ENCODE assay signal across 8 cellular contexts in genomic region chr1:8423702-8424538, GRCh38.
DNase-seq lines count a peak whose midpoint lies in the region; ATAC-seq and TF ChIP-seq lines count a peak whose summit lies in the region.

No MANE protein-coding gene starts in this region.

- no peak for ATAC-seq in HG03439 (IDR thresholded peaks at IDR 0.05; ENCODE audit: unreplicated experiment)

- H3K27ac Mint-ChIP-seq in activated naive CD8-positive, alpha-beta T cell treated with anti-CD3 and anti-CD28 coated beads for 36 hours = peak overlapping the region; percentile 88

- H3K36me3 Mint-ChIP-seq in activated naive CD8-positive, alpha-beta T cell treated with anti-CD3 and anti-CD28 coated beads for 36 hours = peaks cover 18% of the 10 kb centered on the region

- peaks cover 5% of the 10 kb centered on the region for H3K9me3 Mint-ChIP-seq in activated naive CD8-positive, alpha-beta T cell treated with anti-CD3 and anti-CD28 coated beads for 36 hours

- peak in 2 of 4 experiments; percentile 27 for TF ChIP-seq CTCF in prostate gland (IDR thresholded peaks at IDR 0.05)

- peaks cover 22% of the 10 kb centered on the region for H3K4me1 ChIP-seq in prostate gland (replicated peaks)

- peaks cover 43% of the 10 kb centered on the region for H3K4me1 Mint-ChIP-seq in activated naive CD8-positive, alpha-beta T cell treated with anti-CD3 and anti-CD28 coated beads for 36 hours

- H3K9ac ChIP-seq in SK-N-MC (ENCODE audit: insufficient read length) = peak overlapping the region; percentile 75

- H3K4me3 Mint-ChIP-seq in activated naive CD8-positive, alpha-beta T cell treated with anti-CD3 and anti-CD28 coated beads for 36 hours = peak overlapping the region; percentile 84

- DNase-seq in DMS79 treated with DMSO at 0.1 percent for 48 hours (lab: John Stamatoyannopoulos, UW) = peak; percentile 75
- DNase-seq in HT1080 (ENCODE audit: low read depth) = peak; percentile 66
- no peak for DNase-seq in SK-N-MC (ENCODE audit: low read depth, low spot score)
- DNase-seq in activated naive CD8-positive, alpha-beta T cell treated with anti-CD3 and anti-CD28 coated beads for 36 hours = peak; percentile 78
- peak; percentile 79 for DNase-seq in cardiac septum (ENCODE audit: low spot score)
- no peak for DNase-seq in prostate gland (ENCODE audit: low spot score)
- DNase-seq in dedifferentiated amniotic fluid mesenchymal stem cell (ENCODE audit: extremely low spot score) = no peak

- intact Hi-C loops in cardiac septum (cut with DNase I) = loop anchor here (2.0 to 5.0 kb wide), 5 partner anchors 38 to 397 kb away; partner anchors contain the start of gene ERRFI1
- intact Hi-C loops in prostate gland (cut with DNase I) = loop anchor here (5.0 kb wide), 2 partner anchors 33 to 62 kb away; no protein-coding TSS in a partner anchor

- peak; percentile 11 for TF ChIP-seq POLR2A in prostate gland (IDR thresholded peaks at IDR 0.05)

- no peaks in the 10 kb centered on the region for H3K27me3 Mint-ChIP-seq in activated naive CD8-positive, alpha-beta T cell treated with anti-CD3 and anti-CD28 coated beads for 36 hours

- H3K27ac ChIP-seq in SK-N-MC = peak overlapping the region; percentile 75
- H3K27ac ChIP-seq in prostate gland = peak overlapping the region; percentile 93 to 98

- H3K9me3 ChIP-seq in SK-N-MC (ENCODE audit: low read depth, low read length) (no peaks in the 10 kb centered on the region), prostate gland (no peaks in the 10 kb centered on the region)

- H3K36me3 ChIP-seq in SK-N-MC (ENCODE audit: insufficient read depth, low read length) (peaks cover 4% of the 10 kb centered on the region; the same call in 1 of the 2 replicates), prostate gland (no peaks in the 10 kb centered on the region)

- no peaks in the 10 kb centered on the region for H3K27me3 ChIP-seq in prostate gland (replicated peaks; ENCODE audit: insufficient read depth)

- H3K4me3 ChIP-seq in SK-N-MC = peak overlapping the region; percentile 91
- peak overlapping the region; percentile 79 to 84 for H3K4me3 ChIP-seq in prostate gland

- under 1% methylated on average over 72 of the region's 78 CpGs for WGBS in prostate gland

Comparison
In these comparisons a context has a peak if more than half of its experiments do, and no peak if none do; other contexts are left out.
1. DNase-seq: peak in DMS79 treated with DMSO at 0.1 percent for 48 hours (single experiment), HT1080 (single experiment), activated naive CD8-positive, alpha-beta T cell treated with anti-CD3 and anti-CD28 coated beads for 36 hours (single experiment) and cardiac septum (single experiment); none in SK-N-MC (single experiment), prostate gland (single experiment) and dedifferentiated amniotic fluid mesenchymal stem cell (single experiment).